Comparison of ENCODE assay signal across 17 cellular contexts in the genomic region with DNA sequence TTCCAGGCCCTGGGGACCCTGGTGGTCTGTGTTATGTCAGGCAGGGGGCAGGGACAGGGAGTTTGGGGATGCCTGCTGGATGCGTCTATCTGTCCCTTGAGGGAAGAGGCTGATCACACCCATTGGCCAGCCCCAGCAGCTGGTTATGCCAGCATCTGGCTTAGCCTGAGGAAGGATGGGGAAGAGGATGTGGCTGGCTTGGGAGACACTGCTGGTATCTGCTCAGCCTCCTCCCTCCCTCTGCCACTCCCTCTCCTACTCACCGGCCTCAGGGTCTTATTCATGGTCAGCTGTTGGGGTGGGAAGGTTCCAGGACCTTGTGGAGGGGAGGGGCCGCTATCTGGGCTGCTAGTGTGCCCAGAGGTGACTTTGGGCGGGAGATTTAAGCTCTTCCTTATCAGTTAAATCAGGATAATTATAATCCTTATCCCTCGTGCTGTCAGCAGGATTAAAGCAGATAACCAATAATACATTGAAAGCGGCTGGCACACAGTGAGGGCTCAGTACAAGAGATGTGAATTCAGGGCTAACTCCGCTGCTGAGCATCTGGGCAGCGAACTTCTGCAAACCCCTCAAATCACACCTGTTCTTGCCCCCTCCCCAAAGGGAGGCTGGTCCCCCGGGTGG. TPM values are rescaled to one million over a fixed set of nuclear protein-coding genes. Genes with fewer than 3 reads are reported as not detected.
DNase-seq lines count a peak whose midpoint lies in the region; TF ChIP-seq lines count a peak whose summit lies in the region.
"Had no signal": no experiment of that assay in that cellular context is flagged by ENCODE, and none has a peak within 500 bp of the region (broad histone marks: within the 10 kb centered on the region; RNA-seq: fewer than 3 reads in every experiment).

No MANE protein-coding gene starts in this region.

- H3K27me3 ChIP-seq in PC-9 (ENCODE audit: insufficient read depth, low read depth), result no peaks in the 10 kb centered on the region
- H3K27me3 ChIP-seq in stomach, result peaks cover 0 to 15% (median 0%) of the 10 kb centered on the region in 3 donors

- no peaks in the 10 kb centered on the region for H4K20me1 ChIP-seq in PC-9 (ENCODE audit: insufficient read depth)
- H4K20me1 ChIP-seq in OCI-LY7 (ENCODE audit: insufficient read depth, low read length), result no peaks in the 10 kb centered on the region

- DNase-seq in ELR (ENCODE audit: low read depth) (peak; percentile 43), PC-9 (no peak), fibroblast of mammary gland (ENCODE audit: low read depth) (peak; percentile 7), stomach (no peak), NCI-H2081 (lab: John Stamatoyannopoulos, UW) (no peak), OCI-LY7 (ENCODE audit: low spot score) (no peak), SW 1271 (lab: John Stamatoyannopoulos, UW) (no peak)
- DNase-seq in stimulated activated CD4-positive, alpha-beta T cell treated with anti-CD3 and anti-CD28 coated beads, Interleukin-2, amount 100 ng/mL, for 48 hours, result no peak
- DNase-seq: heart left ventricle; NCI-H1694 treated with DMSO at 0.1 percent for 48 hours; NCI-H345; stimulated activated CD4-positive, alpha-beta T cell treated with anti-CD3 and anti-CD28 coated beads, Interleukin-4, amount 100 ng/mL, for 4 hours had no signal

- H3K9me2 ChIP-seq in PC-9 (ENCODE audit: insufficient read depth) (no peaks in the 10 kb centered on the region), OCI-LY7 (ENCODE audit: insufficient read depth, low read length) (no peaks in the 10 kb centered on the region)

- H3F3A ChIP-seq in PC-9 (ENCODE audit: insufficient read depth, low read depth), result peaks cover 15% of the 10 kb centered on the region; the same call in 1 of the 2 replicates

- H3K4me2 ChIP-seq in PC-9 (peak overlapping the region; percentile 56), OCI-LY7 (ENCODE audit: low read length) (no peak overlapping the region)
- H3K4me2 ChIP-seq: GM23338 had no signal

- TF ChIP-seq EP300 in stomach (IDR thresholded peaks at IDR 0.05), result no peak

- POLR2A ChIA-PET in PC-9 (lab: Charles Lee; ENCODE audit: unreplicated experiment) (interaction anchor here (0.6 kb wide), 1 partner anchor 151 kb away, joined by 6 read pairs; no protein-coding TSS in a partner anchor), OCI-LY7 (lab: Charles Lee) (no interaction called here)

- H3K27ac ChIP-seq in PC-9, result 0 out of 2 replicates have a peak overlapping the region, but pooled peaks have one; percentile 71
- peak overlapping the region in 3 of 5 donors; percentile 31 to 85 (median 46) for H3K27ac ChIP-seq in stomach
- H3K27ac ChIP-seq in OCI-LY7 (ENCODE audit: low read depth, low read length, poor library complexity, severe bottlenecking), result no peak overlapping the region
- H3K27ac ChIP-seq: heart left ventricle, neutrophil had no signal

- H3K9me3 ChIP-seq in PC-9 (ENCODE audit: insufficient read depth, low read depth) (no peaks in the 10 kb centered on the region), stomach (no peaks in the 10 kb centered on the region), OCI-LY7 (ENCODE audit: low read length) (no peaks in the 10 kb centered on the region)
- H3K9me3 ChIP-seq: heart left ventricle, neutrophil had no signal

- BruUV-seq in PC-9 (replicated peaks; lab: Mats Ljungman, UMichigan), result no TSS peak
- no TSS peak for BruUV-seq in OCI-LY7 (replicated peaks; lab: Mats Ljungman, UMichigan)

- TF ChIP-seq CTCF in PC-9 (conservative IDR thresholded peaks at IDR 0.05) (no peak), fibroblast of mammary gland (conservative IDR thresholded peaks at IDR 0.05; ENCODE audit: control insufficient read depth, insufficient read depth, low read depth, low read length) (no peak), stomach (IDR thresholded peaks at IDR 0.05) (no peak), OCI-LY7 (conservative IDR thresholded peaks at IDR 0.05; ENCODE audit: low read length) (no peak)

- intact Hi-C loops in PC-9 (cut with micrococcal nuclease; ENCODE audit: unreplicated experiment), result no loop called here
- intact Hi-C loops in stomach (cut with DNase I; ENCODE audit: low total_unique reads), result no loop called here
- intact Hi-C loops in OCI-LY7 (cut with micrococcal nuclease; ENCODE audit: unreplicated experiment), result no loop called here

- H3K4me1 ChIP-seq in PC-9 (replicated peaks; ENCODE audit: insufficient read depth), result peaks cover 48% of the 10 kb centered on the region
- peaks cover 0 to 19% (median 8%) of the 10 kb centered on the region in 4 donors for H3K4me1 ChIP-seq in stomach
- no peaks in the 10 kb centered on the region for H3K4me1 ChIP-seq in OCI-LY7 (ENCODE audit: insufficient read depth, low read length, poor library complexity, severe bottlenecking)
- H3K4me1 ChIP-seq: heart left ventricle had no signal

- H3K36me3 ChIP-seq in PC-9 (ENCODE audit: low read depth) (no peaks in the 10 kb centered on the region), stomach (peaks cover 0 to 5% (median 3%) of the 10 kb centered on the region in 4 donors), OCI-LY7 (ENCODE audit: insufficient read depth, low read length) (no peaks in the 10 kb centered on the region)
- H3K36me3 ChIP-seq: heart left ventricle, neutrophil had no signal

- WGBS in stomach, 5 donors, result 78 to 83% (median 79%) methylated on average over 8 to 9 of the region's 9 CpGs

- no peak for TF ChIP-seq POLR2A in stomach (IDR thresholded peaks at IDR 0.05)

- CTCF ChIA-PET in PC-9 (lab: Charles Lee) (no interaction called here), OCI-LY7 (lab: Charles Lee; ENCODE audit: unreplicated experiment) (no interaction called here)

- H3K79me2 ChIP-seq in PC-9 (ENCODE audit: low read depth) (no peaks in the 10 kb centered on the region), OCI-LY7 (ENCODE audit: insufficient read depth, low read depth, low read length) (no peaks in the 10 kb centered on the region)

- no peak overlapping the region for H2AFZ ChIP-seq in PC-9
- no peak overlapping the region for H2AFZ ChIP-seq in OCI-LY7 (ENCODE audit: low read length)
- H2AFZ ChIP-seq: GM23338 had no signal

- H3K4me3 ChIP-seq in PC-9 (no peak overlapping the region), fibroblast of mammary gland (ENCODE audit: control insufficient read depth, low read depth, low read length) (no peak overlapping the region), stomach (no peak overlapping the region), OCI-LY7 (ENCODE audit: low read depth, low read length, poor library complexity, severe bottlenecking) (no peak overlapping the region)
- H3K4me3 ChIP-seq: GM12878, GM23338, heart left ventricle, K562 had no signal

RNA-seq across cellular contexts. Expression of gene MLKL, which starts 36.0 kb away (rescaled TPM):
- total RNA-seq in PC-9 (2021) (6.8 and 11.2 TPM in 2 replicates), stomach (10 to 100 TPM in 3 of 5 donors, 1 to 10 TPM in 2; 6.7 to 23.3 (median 11.6) TPM), OCI-LY7 (2022) (8.3 and 9.0 TPM in 2 replicates)
- 10 to 100 TPM in 1 of 3 donors, 1 to 10 TPM in 2; 7.3 to 17.4 (median 8.1) TPM for polyA plus RNA-seq in stomach
- total RNA-seq in OCI-LY7 (2014; rRNA removed; shearing (Covaris generic)), result 7.3 and 8.0 TPM in 2 replicates

RNA-seq across cellular contexts. Expression of gene FA2H, which starts 38.0 kb away (rescaled TPM):
- total RNA-seq in PC-9 (2021) (3.5 and 4.8 TPM in 2 replicates), stomach (10 to 100 TPM in 4 of 5 donors, 1 to 10 TPM in 1; 1.8 to 64.2 (median 29.2) TPM), OCI-LY7 (2022) (4.6 and 4.7 TPM in 2 replicates)
- polyA plus RNA-seq in stomach, result 10 to 100 TPM in 2 of 3 donors, 1 to 10 TPM in 1; 9.4 to 16.2 (median 15.0) TPM
- 0.73 TPM in 1 of 2 replicates, not detected in the other for total RNA-seq in OCI-LY7 (2014; rRNA removed; shearing (Covaris generic))
- total RNA-seq: activated T-helper 1 cell treated with anti-CD3 and anti-CD28 coated beads, Interleukin-12 subunit alpha, Interleukin-12 subunit beta, Interleukin-2, Interleukin-4 antibody, amounts not matched to agents 30 ng/mL and 10 ng/mL and 1 ng/mL, durations not matched to agents 14 hours and 24 hours and 36 hours; K562 had no signal
- polyA plus RNA-seq: K562 had no signal

Comparison
In these comparisons a context has a peak if more than half of its experiments do, and no peak if none do; other contexts are left out.
1. DNase-seq: peak in ELR (single experiment) and fibroblast of mammary gland (single experiment); none in PC-9 (0 of 2), stomach (single experiment), NCI-H2081 (0 of 2), OCI-LY7 (single experiment), stimulated activated CD4-positive, alpha-beta T cell treated with anti-CD3 and anti-CD28 coated beads, Interleukin-2, amount 100 ng/mL, for 48 hours (0 of 2) and SW 1271 (0 of 2).